In the genomic region with DNA sequence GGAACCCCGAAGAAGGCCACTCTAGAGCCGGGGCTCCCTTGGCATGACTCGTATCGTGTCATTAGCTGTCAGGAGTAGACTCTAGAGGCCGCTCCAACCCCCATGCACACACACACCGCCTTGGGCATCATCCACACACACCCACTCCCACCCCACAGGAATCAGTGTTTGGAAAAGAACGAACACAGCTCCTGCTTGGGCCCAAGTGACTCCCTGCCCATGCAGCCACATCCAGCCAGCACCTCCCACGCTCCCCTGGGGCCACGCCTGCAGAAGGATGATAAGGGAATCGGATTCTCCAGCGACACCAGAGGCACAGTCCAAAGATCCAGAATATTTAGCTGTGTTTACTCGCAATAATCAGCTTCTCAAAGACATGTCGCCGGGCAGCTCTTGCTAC, we compare ENCODE assay signal across 21 cellular contexts.
DNase-seq lines count a peak whose midpoint lies in the region; ATAC-seq and TF ChIP-seq lines count a peak whose summit lies in the region.
"Had no signal": no experiment of that assay in that cellular context is flagged by ENCODE, and none has a peak within 500 bp of the region (broad histone marks: within the 10 kb centered on the region; RNA-seq: fewer than 3 reads in every experiment).

No MANE protein-coding gene starts in this region.

- DNase-seq in Right ventricle myocardium inferior (ENCODE audit: missing footprints) = no peak
- DNase-seq in heart right ventricle = no peak
- DNase-seq in IMR-90 = no peak
- DNase-seq in fibroblast of pulmonary artery (ENCODE audit: low read depth) = peak; percentile 39
- DNase-seq in retina = peak; percentile 73
- DNase-seq in breast epithelium (ENCODE audit: low spot score in 2 of 2) = no peak
- DNase-seq in NCI-H1092 treated with DMSO at 0.1 percent for 48 hours (lab: John Stamatoyannopoulos, UW) = no peak
- no peak for DNase-seq in stimulated activated naive CD8-positive, alpha-beta T cell treated with anti-CD3 and anti-CD28 coated beads, Interleukin-15, Interleukin-2, amounts not matched to agents 100 U/mL and 50 U/mL, for 24 hours
- DNase-seq: 8988T; AML-193; KBM-7; MM.1S; NCI-H1048; NCI-H1436 treated with DMSO at 0.1 percent for 48 hours; NCI-H1930; NCI-H226; NCI-H510A treated with DMSO at 0.1 percent for 48 hours; NCI-H774; NK-92 treated with Interleukin-12 subunit alpha and Interleukin-12 subunit beta, amount 100 ng/mL, for 24 hours; SHP77 had no signal

- no peak overlapping the region for H2BK20ac ChIP-seq in IMR-90 (ENCODE audit: low read depth, low read length)

- H3K9me3 ChIP-seq in heart right ventricle (peaks cover 0 to 31% (median 18%) of the 10 kb centered on the region in 11 donors), IMR-90 (ENCODE audit: control insufficient read depth, insufficient read depth, low read length) (peaks cover 24% of the 10 kb centered on the region), breast epithelium (peaks cover 9 to 19% of the 10 kb centered on the region in 2 donors)

- H3K27me3 ChIP-seq in heart right ventricle (peaks cover 0 to 32% (median 18%) of the 10 kb centered on the region in 7 donors), IMR-90 (ENCODE audit: control insufficient read depth, insufficient read depth, low read length) (peaks cover 36% of the 10 kb centered on the region), breast epithelium (no peaks in the 10 kb centered on the region)

- peak overlapping the region; percentile 24 for H2AFZ ChIP-seq in IMR-90 (replicated peaks; ENCODE audit: low read length, poor library complexity)

- H4K8ac ChIP-seq in IMR-90 (ENCODE audit: low read depth in 2 of 2, low read length in 2 of 2) = no peak overlapping the region

- H4K91ac ChIP-seq in IMR-90 (ENCODE audit: insufficient read depth, low read depth, low read length) = no peak overlapping the region

- H2AK9ac ChIP-seq in IMR-90 (replicated peaks; ENCODE audit: low read depth, low read length, poor library complexity) = no peak overlapping the region

- TF ChIP-seq CTCF in heart right ventricle (IDR thresholded peaks at IDR 0.05) (no peak), IMR-90 (conservative IDR thresholded peaks at IDR 0.05; ENCODE audit: low read depth, low read length) (no peak), fibroblast of pulmonary artery (IDR thresholded peaks at IDR 0.05; ENCODE audit: low read length, missing control alignments) (no peak), breast epithelium (IDR thresholded peaks at IDR 0.05) (no peak)

- no peaks in the 10 kb centered on the region for H3K79me1 ChIP-seq in IMR-90 (ENCODE audit: low read depth in 1 of 2, low read length in 2 of 2)

- no peak overlapping the region for H3K18ac ChIP-seq in IMR-90 (ENCODE audit: low read depth, low read length)

- H3K9me1 ChIP-seq in IMR-90 (ENCODE audit: insufficient read depth, low read length) = no peaks in the 10 kb centered on the region

- H3K9ac ChIP-seq in IMR-90 (ENCODE audit: low read depth, low read length) = no peak overlapping the region

- TF ChIP-seq POLR2A in IMR-90 (IDR thresholded peaks at IDR 0.05; ENCODE audit: low read depth, low read length) (no peak), breast epithelium (IDR thresholded peaks at IDR 0.05) (no peak)

- no peaks in the 10 kb centered on the region for H4K20me1 ChIP-seq in IMR-90 (ENCODE audit: insufficient read depth, low read length)

- no peak overlapping the region for H3K56ac ChIP-seq in IMR-90 (ENCODE audit: extremely low read depth, insufficient read depth, low read length)

- H3K23ac ChIP-seq in IMR-90 (ENCODE audit: low read depth, low read length) = no peak overlapping the region

- in situ Hi-C loops in IMR-90 (cut with MboI; ENCODE audit: low sequenced_read_pairs) = no loop called here

- no peak overlapping the region for H3K4me2 ChIP-seq in IMR-90 (ENCODE audit: low read depth, low read length)

- H3K27ac ChIP-seq in heart right ventricle (no peak overlapping the region), IMR-90 (ENCODE audit: insufficient read depth, low read length) (no peak overlapping the region), breast epithelium (no peak overlapping the region)

- intact Hi-C loops in Right ventricle myocardium inferior (cut with DNase I) = no loop called here
- intact Hi-C loops in heart right ventricle (cut with DNase I) = no loop called here
- intact Hi-C loops in IMR-90 (cut with micrococcal nuclease) = no loop called here
- intact Hi-C loops in breast epithelium (cut with DNase I; ENCODE audit: low total_unique reads) = no loop called here

- dilution Hi-C loops in IMR-90 (cut with HindIII; ENCODE audit: low sequenced_read_pairs, unreplicated experiment) = no loop called here

- no peak overlapping the region for H2BK15ac ChIP-seq in IMR-90 (ENCODE audit: low read depth, low read length)

- H4K5ac ChIP-seq in IMR-90 (ENCODE audit: low read depth, low read length) = no peak overlapping the region

- WGBS in heart right ventricle, 2 donors = 52 to 55% methylated on average over 14 of the region's 14 CpGs
- 59% methylated on average over 8 of the region's 14 CpGs; no CpG with 5 or more reads in 1 of the 2 experiments for WGBS in IMR-90 (ENCODE audit: extremely low coverage in 2 of 2, insufficient read length in 1 of 2), 2 experiments

- H3K36me3 ChIP-seq in heart right ventricle (no peaks in the 10 kb centered on the region), IMR-90 (ENCODE audit: control insufficient read depth, insufficient read depth, low read length) (no peaks in the 10 kb centered on the region), breast epithelium (no peaks in the 10 kb centered on the region)

- H3K4me3 ChIP-seq in heart right ventricle (no peak overlapping the region), IMR-90 (ENCODE audit: insufficient read depth, low read depth, low read length) (no peak overlapping the region), fibroblast of pulmonary artery (replicated peaks; ENCODE audit: low read depth, low read length) (peak overlapping the region; percentile 24), breast epithelium (no peak overlapping the region)

- POLR2A ChIA-PET in IMR-90 (lab: Charles Lee; ENCODE audit: unreplicated experiment) = no interaction called here

- H2BK120ac ChIP-seq in IMR-90 (ENCODE audit: low read depth, low read length) = no peak overlapping the region

- TF ChIP-seq RAD21 in IMR-90 (IDR thresholded peaks at IDR 0.05; ENCODE audit: low read length) = no peak

- H3K14ac ChIP-seq in IMR-90 (replicated peaks; ENCODE audit: low read depth, low read length) = no peak overlapping the region

- BruUV-seq in IMR-90 (replicated peaks; lab: Mats Ljungman, UMichigan) = no TSS peak

- CTCF ChIA-PET in IMR-90 (lab: Yijun Ruan, JAX) = no interaction called here

- H2AK5ac ChIP-seq in IMR-90 (ENCODE audit: low read depth, low read length) = no peak overlapping the region

- no peak overlapping the region for H3K4ac ChIP-seq in IMR-90 (ENCODE audit: low read depth, low read length)

- H3K4me1 ChIP-seq in heart right ventricle (no peaks in the 10 kb centered on the region), IMR-90 (ENCODE audit: control insufficient read depth, insufficient read depth, low read length) (no peaks in the 10 kb centered on the region), breast epithelium (no peaks in the 10 kb centered on the region)

- ATAC-seq in Right ventricle myocardium inferior (peak; percentile 16), heart right ventricle (no peak), IMR-90 (ENCODE audit: low read depth) (no peak)
- no peak for ATAC-seq in stimulated activated naive CD8-positive, alpha-beta T cell treated with anti-CD3 and anti-CD28 coated beads, Interleukin-15, Interleukin-2, amounts not matched to agents 100 U/mL and 50 U/mL, for 24 hours
- ATAC-seq: HCT116 had no signal

- H2BK5ac ChIP-seq in IMR-90 (ENCODE audit: low read depth, low read length, poor library complexity, severe bottlenecking) = no peak overlapping the region

TF ChIP-seq in IMR-90, 13 proteins besides CTCF, POLR2A, EP300 and RAD21:
- TF ChIP-seq, protein P1, sequence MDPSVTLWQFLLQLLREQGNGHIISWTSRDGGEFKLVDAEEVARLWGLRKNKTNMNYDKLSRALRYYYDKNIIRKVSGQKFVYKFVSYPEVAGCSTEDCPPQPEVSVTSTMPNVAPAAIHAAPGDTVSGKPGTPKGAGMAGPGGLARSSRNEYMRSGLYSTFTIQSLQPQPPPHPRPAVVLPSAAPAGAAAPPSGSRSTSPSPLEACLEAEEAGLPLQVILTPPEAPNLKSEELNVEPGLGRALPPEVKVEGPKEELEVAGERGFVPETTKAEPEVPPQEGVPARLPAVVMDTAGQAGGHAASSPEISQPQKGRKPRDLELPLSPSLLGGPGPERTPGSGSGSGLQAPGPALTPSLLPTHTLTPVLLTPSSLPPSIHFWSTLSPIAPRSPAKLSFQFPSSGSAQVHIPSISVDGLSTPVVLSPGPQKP (IDR thresholded peaks at IDR 0.05; ENCODE audit: borderline replicate concordance, low read depth, low read length) = no peak
- no peak for TF ChIP-seq CHD1 (IDR thresholded peaks at IDR 0.05; ENCODE audit: low read depth, low read length)
TF ChIP-seq in IMR-90: peak in this region for 0.

Comparison
In these comparisons a context has a peak if more than half of its experiments do, and no peak if none do; other contexts are left out.
1. DNase-seq: peak in fibroblast of pulmonary artery (single experiment) and retina (single experiment); none in Right ventricle myocardium inferior (single experiment), heart right ventricle (0 of 2), IMR-90 (single experiment), breast epithelium (0 of 2), NCI-H1092 treated with DMSO at 0.1 percent for 48 hours (single experiment) and stimulated activated naive CD8-positive, alpha-beta T cell treated with anti-CD3 and anti-CD28 coated beads, Interleukin-15, Interleukin-2, amounts not matched to agents 100 U/mL and 50 U/mL, for 24 hours (single experiment).